ENCODE assay signal across 7 cellular contexts in the genomic region with DNA sequence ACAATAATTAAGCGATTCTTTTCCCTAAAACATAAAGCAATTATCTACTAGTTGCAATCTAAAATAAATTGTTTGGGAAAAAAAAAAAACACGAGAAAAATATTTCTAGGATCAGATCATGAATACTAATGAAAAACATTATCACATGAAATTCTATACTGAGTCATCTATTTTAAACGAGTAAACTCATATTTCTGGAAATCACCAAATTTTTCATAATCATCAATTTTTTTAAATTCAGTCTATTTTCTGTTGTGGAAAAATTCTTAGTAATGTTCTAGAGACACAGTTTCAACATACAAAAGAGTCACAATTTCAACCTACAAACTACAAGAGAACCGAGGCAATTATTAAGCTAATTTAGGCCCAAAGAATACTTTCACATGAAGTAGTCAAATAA.
"Had no signal": no experiment of that assay in that cellular context is flagged by ENCODE, and none has a peak within 500 bp of the region (broad histone marks: within the 10 kb centered on the region; RNA-seq: fewer than 3 reads in every experiment).

No MANE protein-coding gene starts in this region.

- H3K27ac Mint-ChIP-seq: IgD-negative memory B cell had no signal

- H3K9me3 Mint-ChIP-seq: IgD-negative memory B cell had no signal

- H3K4me2 ChIP-seq: KMS-11 had no signal

- FAIRE-seq: HTR-8/SVneo had no signal

- H3K9ac ChIP-seq: KMS-11 had no signal

- H3K4me3 Mint-ChIP-seq: IgD-negative memory B cell had no signal

- H3K27ac ChIP-seq: HL-60, KMS-11 had no signal

- H3K27me3 Mint-ChIP-seq: IgD-negative memory B cell had no signal

- H3K36me3 Mint-ChIP-seq: IgD-negative memory B cell had no signal

- DNase-seq: Karpas-422, KBM-7, KG1 had no signal
